ENCODE assay signal across 2 cellular contexts in the genomic region with DNA sequence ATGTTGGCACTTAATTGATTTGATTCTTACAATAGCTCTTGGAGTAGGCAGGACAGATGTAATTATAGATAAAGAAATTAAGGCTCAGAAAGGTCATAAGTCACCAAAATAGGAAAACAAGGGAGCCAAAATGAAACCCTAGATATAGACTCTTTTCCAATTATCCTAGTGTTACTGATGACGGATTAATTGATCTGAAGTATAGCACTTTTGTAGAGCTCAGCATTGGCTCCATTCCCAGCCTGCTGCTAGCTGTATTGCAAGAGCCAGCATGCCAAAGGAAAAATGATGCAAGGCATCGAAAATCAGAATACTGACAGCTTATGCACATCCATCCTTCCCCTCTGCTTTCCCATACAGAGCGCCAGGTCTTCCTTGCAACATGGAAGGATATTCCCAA.
TF ChIP-seq lines count a peak whose summit lies in the region.

No MANE protein-coding gene starts in this region.

TF ChIP-seq in liver, 16 proteins besides CTCF, POLR2A, EP300 and RAD21:
- TF ChIP-seq, protein P1, sequence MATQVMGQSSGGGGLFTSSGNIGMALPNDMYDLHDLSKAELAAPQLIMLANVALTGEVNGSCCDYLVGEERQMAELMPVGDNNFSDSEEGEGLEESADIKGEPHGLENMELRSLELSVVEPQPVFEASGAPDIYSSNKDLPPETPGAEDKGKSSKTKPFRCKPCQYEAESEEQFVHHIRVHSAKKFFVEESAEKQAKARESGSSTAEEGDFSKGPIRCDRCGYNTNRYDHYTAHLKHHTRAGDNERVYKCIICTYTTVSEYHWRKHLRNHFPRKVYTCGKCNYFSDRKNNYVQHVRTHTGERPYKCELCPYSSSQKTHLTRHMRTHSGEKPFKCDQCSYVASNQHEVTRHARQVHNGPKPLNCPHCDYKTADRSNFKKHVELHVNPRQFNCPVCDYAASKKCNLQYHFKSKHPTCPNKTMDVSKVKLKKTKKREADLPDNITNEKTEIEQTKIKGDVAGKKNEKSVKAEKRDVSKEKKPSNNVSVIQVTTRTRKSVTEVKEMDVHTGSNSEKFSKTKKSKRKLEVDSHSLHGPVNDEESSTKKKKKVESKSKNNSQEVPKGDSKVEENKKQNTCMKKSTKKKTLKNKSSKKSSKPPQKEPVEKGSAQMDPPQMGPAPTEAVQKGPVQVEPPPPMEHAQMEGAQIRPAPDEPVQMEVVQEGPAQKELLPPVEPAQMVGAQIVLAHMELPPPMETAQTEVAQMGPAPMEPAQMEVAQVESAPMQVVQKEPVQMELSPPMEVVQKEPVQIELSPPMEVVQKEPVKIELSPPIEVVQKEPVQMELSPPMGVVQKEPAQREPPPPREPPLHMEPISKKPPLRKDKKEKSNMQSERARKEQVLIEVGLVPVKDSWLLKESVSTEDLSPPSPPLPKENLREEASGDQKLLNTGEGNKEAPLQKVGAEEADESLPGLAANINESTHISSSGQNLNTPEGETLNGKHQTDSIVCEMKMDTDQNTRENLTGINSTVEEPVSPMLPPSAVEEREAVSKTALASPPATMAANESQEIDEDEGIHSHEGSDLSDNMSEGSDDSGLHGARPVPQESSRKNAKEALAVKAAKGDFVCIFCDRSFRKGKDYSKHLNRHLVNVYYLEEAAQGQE (IDR thresholded peaks at IDR 0.05), result no peak
- TF ChIP-seq, protein P2, sequence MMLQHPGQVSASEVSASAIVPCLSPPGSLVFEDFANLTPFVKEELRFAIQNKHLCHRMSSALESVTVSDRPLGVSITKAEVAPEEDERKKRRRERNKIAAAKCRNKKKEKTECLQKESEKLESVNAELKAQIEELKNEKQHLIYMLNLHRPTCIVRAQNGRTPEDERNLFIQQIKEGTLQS (IDR thresholded peaks at IDR 0.05), result peak; percentile 95
- TF ChIP-seq HNF4G (IDR thresholded peaks at IDR 0.05) (no peak), HNF4A (conservative IDR thresholded peaks at IDR 0.05) (peak; percentile 15 to 55), FOXA1 (IDR thresholded peaks at IDR 0.05) (no peak), FOXA2 (IDR thresholded peaks at IDR 0.05) (no peak), YY1 (IDR thresholded peaks at IDR 0.05) (no peak), GABPA (IDR thresholded peaks at IDR 0.05 in 1 of 2, conservative IDR thresholded peaks at IDR 0.05 in 1 of 2) (no peak), NR2F2 (IDR thresholded peaks at IDR 0.05) (no peak), RXRA (IDR thresholded peaks at IDR 0.05) (peak in 1 of 2 donors; percentile 21), EGR1 (IDR thresholded peaks at IDR 0.05; ENCODE audit: low read depth in 2 of 2) (no peak), TAF1 (conservative IDR thresholded peaks at IDR 0.05) (no peak), JUND (IDR thresholded peaks at IDR 0.05) (peak in 1 of 2 donors; percentile 54), SP1 (IDR thresholded peaks at IDR 0.05) (peak; percentile 35)
- TF ChIP-seq, protein P3, sequence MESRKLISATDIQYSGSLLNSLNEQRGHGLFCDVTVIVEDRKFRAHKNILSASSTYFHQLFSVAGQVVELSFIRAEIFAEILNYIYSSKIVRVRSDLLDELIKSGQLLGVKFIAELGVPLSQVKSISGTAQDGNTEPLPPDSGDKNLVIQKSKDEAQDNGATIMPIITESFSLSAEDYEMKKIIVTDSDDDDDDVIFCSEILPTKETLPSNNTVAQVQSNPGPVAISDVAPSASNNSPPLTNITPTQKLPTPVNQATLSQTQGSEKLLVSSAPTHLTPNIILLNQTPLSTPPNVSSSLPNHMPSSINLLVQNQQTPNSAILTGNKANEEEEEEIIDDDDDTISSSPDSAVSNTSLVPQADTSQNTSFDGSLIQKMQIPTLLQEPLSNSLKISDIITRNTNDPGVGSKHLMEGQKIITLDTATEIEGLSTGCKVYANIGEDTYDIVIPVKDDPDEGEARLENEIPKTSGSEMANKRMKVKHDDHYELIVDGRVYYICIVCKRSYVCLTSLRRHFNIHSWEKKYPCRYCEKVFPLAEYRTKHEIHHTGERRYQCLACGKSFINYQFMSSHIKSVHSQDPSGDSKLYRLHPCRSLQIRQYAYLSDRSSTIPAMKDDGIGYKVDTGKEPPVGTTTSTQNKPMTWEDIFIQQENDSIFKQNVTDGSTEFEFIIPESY (IDR thresholded peaks at IDR 0.05), result no peak
- TF ChIP-seq, protein P4, sequence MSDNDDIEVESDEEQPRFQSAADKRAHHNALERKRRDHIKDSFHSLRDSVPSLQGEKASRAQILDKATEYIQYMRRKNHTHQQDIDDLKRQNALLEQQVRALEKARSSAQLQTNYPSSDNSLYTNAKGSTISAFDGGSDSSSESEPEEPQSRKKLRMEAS (IDR thresholded peaks at IDR 0.05), result no peak

TF ChIP-seq in HepG2, 621 proteins besides CTCF, POLR2A, EP300 and RAD21:
- TF ChIP-seq GTF2F1 (IDR thresholded peaks at IDR 0.05; ENCODE audit: low read length) (no peak), FOXM1 (CRISPR knock-in tag; IDR thresholded peaks at IDR 0.05) (no peak)
